In the genomic region with DNA sequence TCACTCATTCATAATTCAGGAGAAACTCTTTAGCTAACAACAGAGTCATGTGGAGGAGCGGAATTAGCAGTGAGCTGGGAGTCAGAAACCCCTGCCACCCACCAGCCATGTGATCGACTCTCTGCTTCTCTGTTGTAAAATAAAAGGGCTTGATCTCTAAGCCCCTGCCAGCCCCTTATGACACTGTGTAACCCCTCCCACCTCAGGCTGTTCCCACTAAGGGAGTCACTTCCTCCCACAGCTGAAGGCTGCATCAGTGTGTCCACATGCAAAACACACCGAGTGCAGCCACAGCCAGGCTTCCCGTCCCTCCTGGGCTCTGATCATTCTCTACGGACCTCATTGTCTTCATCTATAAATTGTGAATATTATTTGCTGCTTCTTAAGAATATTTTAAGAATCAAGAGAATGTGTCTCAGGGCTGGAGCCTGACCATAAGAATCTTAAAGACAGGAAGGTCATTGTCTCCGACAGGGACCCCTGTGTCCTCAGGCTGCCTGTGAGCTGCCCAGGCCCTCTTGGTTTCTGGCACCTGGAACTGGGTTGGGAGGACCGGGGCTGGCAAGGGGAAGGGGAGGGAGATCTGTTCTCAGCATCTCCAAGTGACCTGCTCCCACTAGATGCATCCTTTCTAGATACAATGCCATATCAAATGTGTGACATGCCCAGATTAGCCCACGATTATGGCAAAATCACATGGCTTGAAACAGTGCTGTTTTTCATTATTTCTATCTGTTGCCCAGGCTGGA, we compare ENCODE assay signal across 8 cellular contexts.
DNase-seq lines count a peak whose midpoint lies in the region; ATAC-seq, FAIRE-seq and TF ChIP-seq lines count a peak whose summit lies in the region.

No MANE protein-coding gene starts in this region.

- WGBS in thyroid gland, 2 donors = 59 to 63% methylated on average over 8 of the region's 8 CpGs

- no peaks in the 10 kb centered on the region for H3K9me3 ChIP-seq in keratinocyte (ENCODE audit: control insufficient read depth, low read depth, low read length)
- no peaks in the 10 kb centered on the region for H3K9me3 ChIP-seq in stomach smooth muscle (ENCODE audit: control insufficient read depth in 2 of 2, low read length in 2 of 2)
- no peaks in the 10 kb centered on the region for H3K9me3 ChIP-seq in thyroid gland

- peak overlapping the region; percentile 60 for H3K9ac ChIP-seq in keratinocyte (ENCODE audit: control insufficient read depth, extremely low read depth, insufficient read depth, low read length)
- peak overlapping the region in 1 of 2 donors; percentile 42 for H3K9ac ChIP-seq in stomach smooth muscle (ENCODE audit: low read length in 2 of 2)

- no peak for TF ChIP-seq POLR2A in thyroid gland (IDR thresholded peaks at IDR 0.05)

- H3K27ac ChIP-seq in keratinocyte (ENCODE audit: control insufficient read depth, insufficient read depth, low read length) (peak overlapping the region; percentile 66), stomach smooth muscle (ENCODE audit: low read length) (no peak overlapping the region), thyroid gland (no peak overlapping the region)

- no peaks in the 10 kb centered on the region for H3K36me3 ChIP-seq in keratinocyte (ENCODE audit: control insufficient read depth in 2 of 2, extremely low read depth in 1 of 2, insufficient read depth in 2 of 2, low read length in 2 of 2)
- H3K36me3 ChIP-seq in stomach smooth muscle (ENCODE audit: control insufficient read depth in 2 of 2, insufficient read depth in 2 of 2, low read length in 2 of 2) = no peaks in the 10 kb centered on the region
- no peaks in the 10 kb centered on the region for H3K36me3 ChIP-seq in thyroid gland

- peak overlapping the region; percentile 99 for H3K4me2 ChIP-seq in keratinocyte (ENCODE audit: control insufficient read depth, extremely low read depth, insufficient read depth, low read depth, low read length)

- no peaks in the 10 kb centered on the region for H3K79me2 ChIP-seq in keratinocyte (ENCODE audit: control insufficient read depth, insufficient read depth, low read length)

- peak overlapping the region in 2 of 3 experiments; percentile 18 to 64 for H3K4me3 ChIP-seq in keratinocyte (ENCODE audit: control insufficient read depth in 2 of 3, extremely low read depth in 1 of 3, insufficient read depth in 2 of 3, low read depth in 1 of 3, low read length in 3 of 3)
- peak overlapping the region; percentile 33 to 70 for H3K4me3 ChIP-seq in stomach smooth muscle (ENCODE audit: low read length in 2 of 2)
- H3K4me3 ChIP-seq in thyroid gland (replicated peaks in 1 of 3) = no peak overlapping the region

- H2AFZ ChIP-seq in keratinocyte (ENCODE audit: control insufficient read depth, low read length) = peak overlapping the region; percentile 95

- ATAC-seq in GM21786 (IDR thresholded peaks at IDR 0.05; ENCODE audit: unreplicated experiment) = no peak

- DNase-seq in activated T-cell treated with anti-CD3 and anti-CD28 coated beads for 24 hours (ENCODE audit: low read depth) (peak; percentile 47), keratinocyte (ENCODE audit: low read depth, low spot score) (no peak), NCI-H146 treated with DMSO at 0.1 percent for 48 hours (lab: John Stamatoyannopoulos, UW; ENCODE audit: unreplicated experiment) (no peak), thyroid gland (no peak)
- no peak for DNase-seq in activated T-cell treated with anti-CD3 and anti-CD28 coated beads, Interleukin-2, amount 50 U/mL, for 1 hour
- peak; percentile 72 for DNase-seq in activated CD8-positive, alpha-beta memory T cell treated with anti-CD3 and anti-CD28 coated beads, Interleukin-2, amount 50 U/mL, for 48 hours

- H3K4me1 ChIP-seq in keratinocyte (ENCODE audit: control insufficient read depth, extremely low read depth, insufficient read depth, low read length) = peaks cover 15% of the 10 kb centered on the region
- peaks cover 17% of the 10 kb centered on the region for H3K4me1 ChIP-seq in stomach smooth muscle (ENCODE audit: control insufficient read depth, insufficient read depth, low read length)
- H3K4me1 ChIP-seq in thyroid gland = no peaks in the 10 kb centered on the region

- intact Hi-C loops in thyroid gland (cut with DNase I) = no loop called here

- FAIRE-seq in keratinocyte (lab: Jason Lieb, UNC) = no peak

- H3K27me3 ChIP-seq in keratinocyte (ENCODE audit: control insufficient read depth, extremely low read depth, insufficient read depth, low read length) = no peaks in the 10 kb centered on the region
- peaks cover 0 to 4% of the 10 kb centered on the region in 2 donors for H3K27me3 ChIP-seq in stomach smooth muscle (ENCODE audit: control insufficient read depth in 1 of 2, insufficient read depth in 2 of 2, low read length in 2 of 2)
- H3K27me3 ChIP-seq in thyroid gland = no peaks in the 10 kb centered on the region

- no peaks in the 10 kb centered on the region for H3K9me1 ChIP-seq in keratinocyte (ENCODE audit: control insufficient read depth, extremely low read depth, insufficient read depth, low read length)

- TF ChIP-seq CTCF in keratinocyte (optimal IDR thresholded peaks at IDR 0.05 in 1 of 3, IDR thresholded peaks at IDR 0.05 in 1 of 3, conservative IDR thresholded peaks at IDR 0.05 in 1 of 3; ENCODE audit: extremely low read depth in 1 of 3, insufficient read depth in 2 of 3, low read length in 3 of 3) = no peak
- no peak for TF ChIP-seq CTCF in thyroid gland (IDR thresholded peaks at IDR 0.05)

- H4K20me1 ChIP-seq in keratinocyte (ENCODE audit: control insufficient read depth, extremely low read depth, insufficient read depth, low read length) = no peaks in the 10 kb centered on the region

- dilution Hi-C loops in keratinocyte (cut with MboI; ENCODE audit: extremely low pct_ligation_motif_present, low sequenced_read_pairs) = no loop called here

Comparison
In these comparisons a context has a peak if more than half of its experiments do, and no peak if none do; other contexts are left out.
1. DNase-seq: peak in activated T-cell treated with anti-CD3 and anti-CD28 coated beads for 24 hours (single experiment) and activated CD8-positive, alpha-beta memory T cell treated with anti-CD3 and anti-CD28 coated beads, Interleukin-2, amount 50 U/mL, for 48 hours (single experiment); none in activated T-cell treated with anti-CD3 and anti-CD28 coated beads, Interleukin-2, amount 50 U/mL, for 1 hour (single experiment), keratinocyte (single experiment), NCI-H146 treated with DMSO at 0.1 percent for 48 hours (single experiment) and thyroid gland (0 of 2).
2. H3K4me3 ChIP-seq: peak in keratinocyte (2 of 3) and stomach smooth muscle (2 of 2); none in thyroid gland (0 of 3).